Comparison of ENCODE assay signal across 1 cellular context in the genomic region with DNA sequence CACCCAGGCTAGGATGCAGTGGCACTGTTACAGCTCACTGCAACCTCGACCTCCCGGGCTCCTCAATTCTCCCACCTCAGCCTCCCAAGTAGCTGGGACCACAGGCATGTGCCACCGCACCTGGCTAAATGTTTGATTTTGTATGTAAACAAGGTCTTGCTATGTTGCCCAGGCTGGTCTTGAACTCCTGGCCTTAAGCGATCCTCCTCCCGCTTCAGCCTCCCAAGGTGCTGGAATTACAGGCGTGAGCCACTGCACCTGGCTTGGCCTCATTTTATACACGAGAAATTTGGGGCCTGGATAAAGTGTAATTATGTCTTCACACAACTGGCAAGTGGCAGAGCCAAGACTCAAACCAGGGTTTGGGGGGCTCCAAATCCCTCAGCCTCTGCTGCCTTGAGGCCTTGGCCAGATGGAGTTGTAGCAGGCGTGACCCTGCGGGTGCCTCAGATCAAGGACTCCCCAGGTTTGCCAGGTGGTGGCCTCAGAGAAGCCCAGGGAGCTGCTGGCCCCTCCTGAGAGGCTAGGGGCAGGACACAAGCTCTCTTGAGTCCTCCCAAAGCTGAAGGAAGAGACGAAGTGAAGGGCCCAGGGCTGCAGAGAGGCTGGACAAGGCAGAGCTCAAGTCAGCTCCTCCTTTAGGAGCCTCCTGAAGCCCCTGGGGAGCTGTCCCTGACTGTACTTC.
TF ChIP-seq lines count a peak whose summit lies in the region.

No MANE protein-coding gene starts in this region.

TF ChIP-seq in GM12878, 131 proteins besides CTCF, POLR2A, EP300 and RAD21 (continued from another document):
- TF ChIP-seq, protein P1, sequence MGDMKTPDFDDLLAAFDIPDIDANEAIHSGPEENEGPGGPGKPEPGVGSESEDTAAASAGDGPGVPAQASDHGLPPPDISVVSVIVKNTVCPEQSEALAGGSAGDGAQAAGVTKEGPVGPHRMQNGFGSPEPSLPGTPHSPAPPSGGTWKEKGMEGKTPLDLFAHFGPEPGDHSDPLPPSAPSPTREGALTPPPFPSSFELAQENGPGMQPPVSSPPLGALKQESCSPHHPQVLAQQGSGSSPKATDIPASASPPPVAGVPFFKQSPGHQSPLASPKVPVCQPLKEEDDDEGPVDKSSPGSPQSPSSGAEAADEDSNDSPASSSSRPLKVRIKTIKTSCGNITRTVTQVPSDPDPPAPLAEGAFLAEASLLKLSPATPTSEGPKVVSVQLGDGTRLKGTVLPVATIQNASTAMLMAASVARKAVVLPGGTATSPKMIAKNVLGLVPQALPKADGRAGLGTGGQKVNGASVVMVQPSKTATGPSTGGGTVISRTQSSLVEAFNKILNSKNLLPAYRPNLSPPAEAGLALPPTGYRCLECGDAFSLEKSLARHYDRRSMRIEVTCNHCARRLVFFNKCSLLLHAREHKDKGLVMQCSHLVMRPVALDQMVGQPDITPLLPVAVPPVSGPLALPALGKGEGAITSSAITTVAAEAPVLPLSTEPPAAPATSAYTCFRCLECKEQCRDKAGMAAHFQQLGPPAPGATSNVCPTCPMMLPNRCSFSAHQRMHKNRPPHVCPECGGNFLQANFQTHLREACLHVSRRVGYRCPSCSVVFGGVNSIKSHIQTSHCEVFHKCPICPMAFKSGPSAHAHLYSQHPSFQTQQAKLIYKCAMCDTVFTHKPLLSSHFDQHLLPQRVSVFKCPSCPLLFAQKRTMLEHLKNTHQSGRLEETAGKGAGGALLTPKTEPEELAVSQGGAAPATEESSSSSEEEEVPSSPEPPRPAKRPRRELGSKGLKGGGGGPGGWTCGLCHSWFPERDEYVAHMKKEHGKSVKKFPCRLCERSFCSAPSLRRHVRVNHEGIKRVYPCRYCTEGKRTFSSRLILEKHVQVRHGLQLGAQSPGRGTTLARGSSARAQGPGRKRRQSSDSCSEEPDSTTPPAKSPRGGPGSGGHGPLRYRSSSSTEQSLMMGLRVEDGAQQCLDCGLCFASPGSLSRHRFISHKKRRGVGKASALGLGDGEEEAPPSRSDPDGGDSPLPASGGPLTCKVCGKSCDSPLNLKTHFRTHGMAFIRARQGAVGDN (IDR thresholded peaks at IDR 0.05), result no peak
TF ChIP-seq in GM12878: peak in this region for 0.
